9 cellular contexts compared by ENCODE assay signal in genomic region chr7:129168219-129168991, GRCh38. TPM values are rescaled to one million over a fixed set of nuclear protein-coding genes. Genes with fewer than 3 reads are reported as not detected.
A peak's percentile ranks its signal among the peaks of the same experiment; 100 is the strongest.
DNase-seq lines count a peak whose midpoint lies in the region; ATAC-seq, FAIRE-seq and TF ChIP-seq lines count a peak whose summit lies in the region.
"Had no signal": no experiment of that assay in that cellular context is flagged by ENCODE, and none has a peak within 500 bp of the region (broad histone marks: within the 10 kb centered on the region; RNA-seq: fewer than 3 reads in every experiment).

No MANE protein-coding gene starts in this region.

- 94% methylated on average over 19 of the region's 19 CpGs for WGBS in GM12878 (ENCODE audit: insufficient coverage, insufficient replicate concordance, low lambda C conversion rate, missing lambda C conversion rate)

- SMC1A ChIA-PET in GM12878 (lab: Charles Lee; ENCODE audit: uncharacterized antibody, unreplicated experiment), result interaction anchor here (0.7 to 3.3 kb wide), 8 partner anchors 8 to 74 kb away, joined by 3 to 28 read pairs (median 4); no protein-coding TSS in a partner anchor

- no peak for TF ChIP-seq RAD21 in GM12878 (IDR thresholded peaks at IDR 0.05; ENCODE audit: insufficient read depth, low read depth, low read length)

- TF ChIP-seq POLR2A in GM12878 (IDR thresholded peaks at IDR 0.05; ENCODE audit: low read depth, low read length) (peak; percentile 54), H54 (IDR thresholded peaks at IDR 0.05; ENCODE audit: low read depth, low read length) (no peak)

- H3K4me1 ChIP-seq in GM12878 (ENCODE audit: control insufficient read depth, insufficient read depth, low read length) (peaks cover 33% of the 10 kb centered on the region), stomach smooth muscle (ENCODE audit: control insufficient read depth, insufficient read depth, low read length) (peaks cover 17% of the 10 kb centered on the region)

- H2AFZ ChIP-seq in GM12878 (ENCODE audit: control insufficient read depth, low read depth, low read length), result no peak overlapping the region

- H3K4me3 Mint-ChIP-seq in T-helper 1 cell treated with Interleukin-12 subunit alpha and Interleukin-12 subunit beta and Interleukin-4 antibody, amounts not matched to agents 30 μg/mL and 1 μg/mL, for 36 hours, result peak overlapping the region; percentile 63

- POLR2A ChIA-PET in GM12878 (lab: Charles Lee), result interaction anchor here (1.2 to 5.3 kb wide), 3 partner anchors 18 to 28 kb away, joined by 3 to 32 read pairs (median 3); no protein-coding TSS in a partner anchor

- H3K9ac ChIP-seq in GM12878 (ENCODE audit: control insufficient read depth, insufficient read depth, low read length), result no peak overlapping the region; the same call in 1 of the 2 replicates
- H3K9ac ChIP-seq in stomach smooth muscle (ENCODE audit: low read length in 2 of 2), result peak overlapping the region; percentile 29

- RAD21 ChIA-PET in GM12878 (lab: Charles Lee; ENCODE audit: unreplicated experiment), result interaction anchor here (2.2 to 4.0 kb wide), 2 partner anchors 22 to 42 kb away, joined by 14 to 37 read pairs; partner anchors contain the start of gene TSPAN33

- H3K27me3 Mint-ChIP-seq in T-helper 1 cell treated with Interleukin-12 subunit alpha and Interleukin-12 subunit beta and Interleukin-4 antibody, amounts not matched to agents 30 μg/mL and 1 μg/mL, for 36 hours (ENCODE audit: low read depth), result peaks cover 25% of the 10 kb centered on the region

- H4K20me1 ChIP-seq in GM12878 (ENCODE audit: control insufficient read depth, insufficient read depth), result no peaks in the 10 kb centered on the region

- intact Hi-C loops in GM12878 (cut with micrococcal nuclease; ENCODE audit: unreplicated experiment), result no loop called here

- CTCF ChIA-PET in GM12878 (lab: Yijun Ruan, JAX), result interaction anchor here (1.3 to 12.7 kb wide), 7 partner anchors 8 to 271 kb away, joined by 4 to 168 read pairs (median 7); partner anchors contain the start of gene TSPAN33

- H3K79me2 ChIP-seq in GM12878 (ENCODE audit: control insufficient read depth, insufficient read depth, low read length), result no peaks in the 10 kb centered on the region

- DNase-seq in T-helper 1 cell (no peak), GM12878 (ENCODE audit: low read depth, low spot score) (no peak), iPS-NIHi7 (ENCODE audit: extremely low spot score) (peak; percentile 58), H54 (ENCODE audit: insufficient read length, low spot score) (no peak)

- no peak overlapping the region for H3K27ac Mint-ChIP-seq in T-helper 1 cell treated with Interleukin-12 subunit alpha and Interleukin-12 subunit beta and Interleukin-4 antibody, amounts not matched to agents 30 μg/mL and 1 μg/mL, for 36 hours

- TF ChIP-seq EP300 in GM12878 (IDR thresholded peaks at IDR 0.05; ENCODE audit: borderline replicate concordance in 1 of 2, control insufficient read depth in 1 of 2, low read depth in 2 of 2, low read length in 2 of 2), result no peak

- FAIRE-seq in GM12878 (lab: Jason Lieb, UNC) (no peak), H54 (lab: Jason Lieb, UNC) (no peak)

- H3K4me1 Mint-ChIP-seq in T-helper 1 cell treated with Interleukin-12 subunit alpha and Interleukin-12 subunit beta and Interleukin-4 antibody, amounts not matched to agents 30 μg/mL and 1 μg/mL, for 36 hours (ENCODE audit: low read depth), result peaks cover 20% of the 10 kb centered on the region

- in situ Hi-C loops in GM12878 (cut with MboI), result no loop called here

- H3K27me3 ChIP-seq in GM12878 (replicated peaks in 1 of 2; ENCODE audit: control insufficient read depth in 2 of 2, insufficient read depth in 2 of 2, low read length in 1 of 2) (no peaks in the 10 kb centered on the region), stomach smooth muscle (ENCODE audit: control insufficient read depth in 1 of 2, insufficient read depth in 2 of 2, low read length in 2 of 2) (no peaks in the 10 kb centered on the region)

- peak overlapping the region; percentile 52; the same call in 1 of the 2 replicates for H3K4me3 ChIP-seq in GM12878
- H3K4me3 ChIP-seq in stomach smooth muscle (ENCODE audit: low read length in 2 of 2), result peak overlapping the region; percentile 52 to 74

- no peak for TF ChIP-seq CTCF in GM12878 (IDR thresholded peaks at IDR 0.05 in 2 of 3, conservative IDR thresholded peaks at IDR 0.05 in 1 of 3; ENCODE audit: control insufficient read depth in 2 of 3, extremely low read depth in 1 of 3, insufficient read depth in 1 of 3, low read depth in 3 of 3, low read length in 3 of 3)

- H3K9me3 Mint-ChIP-seq in T-helper 1 cell treated with Interleukin-12 subunit alpha and Interleukin-12 subunit beta and Interleukin-4 antibody, amounts not matched to agents 30 μg/mL and 1 μg/mL, for 36 hours, result no peaks in the 10 kb centered on the region

- peak overlapping the region; percentile 77 for H3K27ac ChIP-seq in GM12878 (ENCODE audit: control insufficient read depth, insufficient read depth)
- H3K27ac ChIP-seq in stomach smooth muscle (ENCODE audit: low read length), result no peak overlapping the region

- H3K36me3 ChIP-seq in GM12878 (ENCODE audit: control insufficient read depth in 2 of 2, insufficient read depth in 2 of 2, low read length in 1 of 2), result peaks cover 15 to 20% of the 10 kb centered on the region in 2 experiments
- no peaks in the 10 kb centered on the region for H3K36me3 ChIP-seq in stomach smooth muscle (ENCODE audit: control insufficient read depth in 2 of 2, insufficient read depth in 2 of 2, low read length in 2 of 2)

- ATAC-seq in GM12878, result no peak
- ATAC-seq in GM21737 (IDR thresholded peaks at IDR 0.05; ENCODE audit: unreplicated experiment), result no peak
- ATAC-seq in HG02870 (IDR thresholded peaks at IDR 0.05; ENCODE audit: unreplicated experiment), result no peak
- ATAC-seq: SK-N-SH treated with all-trans-retinoic acid at 6 μM for 48 hours had no signal

- peak overlapping the region; percentile 80 for H3K4me2 ChIP-seq in GM12878 (ENCODE audit: control insufficient read depth, insufficient read depth)

- BruUV-seq in GM12878 (replicated peaks; lab: Mats Ljungman, UMichigan), result TSS peak; percentile 33

- H3K36me3 Mint-ChIP-seq in T-helper 1 cell treated with Interleukin-12 subunit alpha and Interleukin-12 subunit beta and Interleukin-4 antibody, amounts not matched to agents 30 μg/mL and 1 μg/mL, for 36 hours (ENCODE audit: low read depth), result no peaks in the 10 kb centered on the region

- no peaks in the 10 kb centered on the region for H3K9me3 ChIP-seq in GM12878 (replicated peaks; ENCODE audit: control insufficient read depth, insufficient read depth, low read length)
- no peaks in the 10 kb centered on the region for H3K9me3 ChIP-seq in stomach smooth muscle (ENCODE audit: control insufficient read depth in 2 of 2, low read length in 2 of 2)

RNA-seq across cellular contexts. Expression of gene SMO, which starts 20.0 kb away (rescaled TPM):
- total RNA-seq in GM12878 (2013; cell fraction: nucleolus; rRNA removed), result 7.3 and 7.8 TPM in 2 replicates
- total RNA-seq in GM12878 (2014; rRNA removed) (7.8 and 8.2 TPM in 2 replicates), GM12878 (2014; rRNA removed; fragmentation: Illumina TruSeq; extraction: Trizol) (3.0 and 3.3 TPM in 2 replicates), GM12878 (2021) (9.6 and 11.2 TPM in 2 replicates)
- polyA plus RNA-seq in GM12878 (2011; ENCODE audit: low read depth), result 5.7 TPM
- polyA plus RNA-seq in GM12878 (2011; rRNA removed) (0.91 and 1.5 TPM in 2 replicates), GM12878 (2014; fragmentation: Illumina TruSeq; extraction: Trizol) (3.2 and 4.6 TPM in 2 replicates), GM12878 (2014; fragmentation: Nextera tagmentation; extraction: Ambion mirVana) (under 1 TPM; 0.40 to 0.62 TPM), GM12878 (2014; rRNA removed) (8.2 and 8.3 TPM in 2 replicates), GM12878 (2016; fragmentation: Nextera tagmentation; extraction: Ambion mirVana) (1 to 10 TPM; 1.1 to 1.9 TPM)
- polyA plus RNA-seq in GM12878 (2011; cell fraction: cytosol; rRNA removed), result 2.2 and 2.4 TPM in 2 replicates
- polyA plus RNA-seq in GM12878 (2011; cell fraction: nucleus; rRNA removed), result 5.9 and 8.6 TPM in 2 replicates
- 12.4 and 13.1 TPM in 2 replicates for polyA plus RNA-seq in GM12878 (2012)
- 3.5 and 7.3 TPM in 2 replicates for polyA minus RNA-seq in GM12878 (2011; rRNA and poly(A)+ RNA removed)
- polyA minus RNA-seq in GM12878 (2011; cell fraction: cytosol; rRNA and poly(A)+ RNA removed), result 0.83 and 1.3 TPM in 2 replicates
- polyA minus RNA-seq in GM12878 (2011; cell fraction: nucleus; rRNA and poly(A)+ RNA removed), result 1.3 TPM in 2 replicates

RNA-seq across cellular contexts. Expression of gene TSPAN33, which starts 23.9 kb away (rescaled TPM):
- 84.1 and 97.9 TPM in 2 replicates for total RNA-seq in GM12878 (2013; cell fraction: nucleolus; rRNA removed)
- total RNA-seq in GM12878 (2014; rRNA removed) (108 and 109 TPM in 2 replicates), GM12878 (2014; rRNA removed; fragmentation: Illumina TruSeq; extraction: Trizol) (77.8 and 78.8 TPM in 2 replicates), GM12878 (2021) (113 and 122 TPM in 2 replicates)
- polyA plus RNA-seq in GM12878 (2011; ENCODE audit: low read depth), result 145 TPM
- polyA plus RNA-seq in GM12878 (2011; rRNA removed) (89.1 and 123 TPM in 2 replicates), GM12878 (2014; fragmentation: Illumina TruSeq; extraction: Trizol) (78.5 and 94.8 TPM in 2 replicates), GM12878 (2014; fragmentation: Nextera tagmentation; extraction: Ambion mirVana) (10 to 100 TPM; 17.8 to 30.0 TPM), GM12878 (2014; rRNA removed) (95.6 and 99.0 TPM in 2 replicates), GM12878 (2016; fragmentation: Nextera tagmentation; extraction: Ambion mirVana) (10 to 100 TPM; 12.0 to 15.8 TPM)
- polyA plus RNA-seq in GM12878 (2011; cell fraction: cytosol; rRNA removed), result 153 and 156 TPM in 2 replicates
- 104 and 146 TPM in 2 replicates for polyA plus RNA-seq in GM12878 (2011; cell fraction: nucleus; rRNA removed)
- 192 and 193 TPM in 2 replicates for polyA plus RNA-seq in GM12878 (2012)
- polyA minus RNA-seq in GM12878 (2011; rRNA and poly(A)+ RNA removed), result 183 and 197 TPM in 2 replicates
- 46.8 and 47.3 TPM in 2 replicates for polyA minus RNA-seq in GM12878 (2011; cell fraction: cytosol; rRNA and poly(A)+ RNA removed)
- polyA minus RNA-seq in GM12878 (2011; cell fraction: nucleus; rRNA and poly(A)+ RNA removed), result 43.9 and 58.9 TPM in 2 replicates

RNA-seq across cellular contexts. Expression of gene AHCYL2, which starts 56.4 kb away (rescaled TPM):
- 19.4 and 28.2 TPM in 2 replicates for total RNA-seq in GM12878 (2013; cell fraction: nucleolus; rRNA removed)
- 6.0 and 6.7 TPM in 2 replicates for total RNA-seq in GM12878 (2014; rRNA removed)
- total RNA-seq in GM12878 (2014; rRNA removed; fragmentation: Illumina TruSeq; extraction: Trizol), result 4.7 and 5.5 TPM in 2 replicates
- total RNA-seq in GM12878 (2021), result 7.0 and 8.3 TPM in 2 replicates
- polyA plus RNA-seq in GM12878 (2011; ENCODE audit: low read depth), result 2.7 TPM
- polyA plus RNA-seq in GM12878 (2011; rRNA removed), result 29.1 and 31.4 TPM in 2 replicates
- polyA plus RNA-seq in GM12878 (2011; cell fraction: cytosol; rRNA removed), result 13.4 and 16.4 TPM in 2 replicates
- polyA plus RNA-seq in GM12878 (2011; cell fraction: nucleus; rRNA removed), result 23.3 and 25.6 TPM in 2 replicates
- polyA plus RNA-seq in GM12878 (2012), result 3.2 and 4.4 TPM in 2 replicates
- polyA plus RNA-seq in GM12878 (2014; fragmentation: Illumina TruSeq; extraction: Trizol), result 7.7 and 9.8 TPM in 2 replicates
- polyA plus RNA-seq in GM12878 (2014; fragmentation: Nextera tagmentation; extraction: Ambion mirVana), result 1 to 10 TPM; 1.7 to 2.0 TPM
- polyA plus RNA-seq in GM12878 (2014; rRNA removed), result 5.0 and 6.1 TPM in 2 replicates
- 1 to 10 TPM; 3.5 to 4.4 TPM for polyA plus RNA-seq in GM12878 (2016; fragmentation: Nextera tagmentation; extraction: Ambion mirVana)
- 30.6 and 31.0 TPM in 2 replicates for polyA minus RNA-seq in GM12878 (2011; rRNA and poly(A)+ RNA removed)
- polyA minus RNA-seq in GM12878 (2011; cell fraction: cytosol; rRNA and poly(A)+ RNA removed), result 8.3 and 9.8 TPM in 2 replicates
- 13.5 and 15.2 TPM in 2 replicates for polyA minus RNA-seq in GM12878 (2011; cell fraction: nucleus; rRNA and poly(A)+ RNA removed)
